Comparison of ENCODE assay signal across 14 cellular contexts in the genomic region with DNA sequence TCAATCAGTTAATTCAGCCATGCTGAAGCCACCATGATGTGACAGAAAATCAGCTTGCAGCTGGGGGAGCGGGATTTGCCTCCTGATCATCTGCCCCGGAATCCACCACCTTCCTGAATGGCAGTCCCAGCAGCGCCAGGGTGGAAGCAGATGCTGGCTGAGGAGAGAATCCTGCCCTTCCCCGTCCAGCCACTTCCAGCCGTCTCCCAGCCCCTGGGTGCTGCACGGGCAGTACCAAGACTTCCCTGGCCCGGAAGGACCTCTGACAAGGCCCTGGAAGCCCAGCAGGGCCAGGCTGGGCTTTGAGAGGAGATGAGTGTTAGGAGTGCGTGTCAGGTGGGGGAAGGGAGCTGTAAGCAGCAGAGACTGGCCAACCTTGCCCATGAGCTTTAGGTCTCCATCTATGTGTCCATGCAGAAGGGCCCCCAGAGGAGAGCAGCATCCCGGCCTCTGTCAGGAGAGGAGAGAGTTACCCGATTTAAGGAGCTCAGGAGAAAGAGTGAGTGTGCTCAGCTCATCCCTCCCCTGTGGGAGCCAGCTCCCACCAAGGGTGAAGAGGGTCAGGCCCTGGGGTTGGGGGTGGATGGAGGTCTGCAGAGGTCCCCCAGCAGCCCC.
A peak's percentile ranks its signal among the peaks of the same experiment; 100 is the strongest.
DNase-seq lines count a peak whose midpoint lies in the region; ATAC-seq and TF ChIP-seq lines count a peak whose summit lies in the region.
"Had no signal": no experiment of that assay in that cellular context is flagged by ENCODE, and none has a peak within 500 bp of the region (broad histone marks: within the 10 kb centered on the region; RNA-seq: fewer than 3 reads in every experiment).

No MANE protein-coding gene starts in this region.

- no peak for TF ChIP-seq POLR2A in Peyer's patch (IDR thresholded peaks at IDR 0.05)

- H3K4me1 Mint-ChIP-seq in activated naive CD8-positive, alpha-beta T cell treated with anti-CD3 and anti-CD28 coated beads, Interleukin-2, amount 10 ng/mL, durations not matched to agents 7 days and 5 days: peaks cover 18% of the 10 kb centered on the region
- peaks cover 11% of the 10 kb centered on the region for H3K4me1 Mint-ChIP-seq in activated naive CD8-positive, alpha-beta T cell treated with anti-CD3 and anti-CD28 coated beads for 36 hours
- H3K4me1 Mint-ChIP-seq in memory B cell: peaks cover 10% of the 10 kb centered on the region

- peaks cover 40% of the 10 kb centered on the region for H3K4me1 ChIP-seq in SJSA1 (replicated peaks)
- H3K4me1 ChIP-seq in Peyer's patch: no peaks in the 10 kb centered on the region

- no peak for TF ChIP-seq CTCF in Peyer's patch (IDR thresholded peaks at IDR 0.05)

- no peak for DNase-seq in activated naive CD8-positive, alpha-beta T cell treated with anti-CD3 and anti-CD28 coated beads, Interleukin-2, amount 10 ng/mL, durations not matched to agents 7 days and 5 days
- DNase-seq in activated naive CD8-positive, alpha-beta T cell treated with anti-CD3 and anti-CD28 coated beads for 36 hours: no peak
- no peak for DNase-seq in SJSA1 (ENCODE audit: low read depth in 1 of 2, low spot score in 2 of 2)
- no peak for DNase-seq in memory B cell (ENCODE audit: low spot score in 2 of 2)
- no peak for DNase-seq in Peyer's patch
- no peak for DNase-seq in AG20443 (ENCODE audit: low spot score)
- DNase-seq: HCEC 1CT, NCI-H1417 treated with DMSO at 0.1 percent for 48 hours, NCI-H1930, NCI-H2171, NCI-H748 treated with DMSO at 0.1 percent for 48 hours had no signal

- H3K9me3 Mint-ChIP-seq in activated naive CD8-positive, alpha-beta T cell treated with anti-CD3 and anti-CD28 coated beads, Interleukin-2, amount 10 ng/mL, durations not matched to agents 7 days and 5 days: peaks cover 2% of the 10 kb centered on the region
- H3K9me3 Mint-ChIP-seq in activated naive CD8-positive, alpha-beta T cell treated with anti-CD3 and anti-CD28 coated beads for 36 hours: peaks cover 4% of the 10 kb centered on the region
- no peaks in the 10 kb centered on the region for H3K9me3 Mint-ChIP-seq in memory B cell

- H3K27ac ChIP-seq in SJSA1 (peak overlapping the region; percentile 74), Peyer's patch (no peak overlapping the region)

- H3K27me3 ChIP-seq in SJSA1 (replicated peaks) (no peaks in the 10 kb centered on the region), Peyer's patch (no peaks in the 10 kb centered on the region)

- peak overlapping the region; percentile 85 for H3K27ac Mint-ChIP-seq in activated naive CD8-positive, alpha-beta T cell treated with anti-CD3 and anti-CD28 coated beads, Interleukin-2, amount 10 ng/mL, durations not matched to agents 7 days and 5 days
- no peak overlapping the region for H3K27ac Mint-ChIP-seq in activated naive CD8-positive, alpha-beta T cell treated with anti-CD3 and anti-CD28 coated beads for 36 hours
- peak overlapping the region; percentile 41 for H3K27ac Mint-ChIP-seq in memory B cell

- peaks cover 1% of the 10 kb centered on the region for H3K36me3 Mint-ChIP-seq in activated naive CD8-positive, alpha-beta T cell treated with anti-CD3 and anti-CD28 coated beads, Interleukin-2, amount 10 ng/mL, durations not matched to agents 7 days and 5 days
- H3K36me3 Mint-ChIP-seq in activated naive CD8-positive, alpha-beta T cell treated with anti-CD3 and anti-CD28 coated beads for 36 hours: no peaks in the 10 kb centered on the region
- H3K36me3 Mint-ChIP-seq in memory B cell: peaks cover 1% of the 10 kb centered on the region
- H3K36me3 Mint-ChIP-seq: CD4-positive, CD25-positive, alpha-beta regulatory T cell had no signal

- no peak for ATAC-seq in activated naive CD8-positive, alpha-beta T cell treated with anti-CD3 and anti-CD28 coated beads, Interleukin-2, amount 10 ng/mL, durations not matched to agents 7 days and 5 days (ENCODE audit: low read depth)
- ATAC-seq in memory B cell (ENCODE audit: low read depth) (no peak), GM18520 (IDR thresholded peaks at IDR 0.05; ENCODE audit: unreplicated experiment) (no peak)

- H3K4me3 Mint-ChIP-seq in activated naive CD8-positive, alpha-beta T cell treated with anti-CD3 and anti-CD28 coated beads, Interleukin-2, amount 10 ng/mL, durations not matched to agents 7 days and 5 days: no peak overlapping the region
- no peak overlapping the region for H3K4me3 Mint-ChIP-seq in activated naive CD8-positive, alpha-beta T cell treated with anti-CD3 and anti-CD28 coated beads for 36 hours
- no peak overlapping the region for H3K4me3 Mint-ChIP-seq in memory B cell

- H3K36me3 ChIP-seq in SJSA1: no peaks in the 10 kb centered on the region
- no peaks in the 10 kb centered on the region for H3K36me3 ChIP-seq in Peyer's patch

- POLR2A ChIA-PET in activated naive CD8-positive, alpha-beta T cell treated with anti-CD3 and anti-CD28 coated beads, Interleukin-2, amount 10 ng/mL, durations not matched to agents 7 days and 5 days (lab: Charles Lee): interaction anchor here (1.0 to 1.7 kb wide), 2 partner anchors 9 to 235 kb away, joined by 4 to 5 read pairs; a partner anchor contains a TSS

- peaks cover 7% of the 10 kb centered on the region for H3K27me3 Mint-ChIP-seq in activated naive CD8-positive, alpha-beta T cell treated with anti-CD3 and anti-CD28 coated beads, Interleukin-2, amount 10 ng/mL, durations not matched to agents 7 days and 5 days
- no peaks in the 10 kb centered on the region for H3K27me3 Mint-ChIP-seq in activated naive CD8-positive, alpha-beta T cell treated with anti-CD3 and anti-CD28 coated beads for 36 hours
- H3K27me3 Mint-ChIP-seq in memory B cell: no peaks in the 10 kb centered on the region
- H3K27me3 Mint-ChIP-seq: CD4-positive, CD25-positive, alpha-beta regulatory T cell; IgD-negative memory B cell had no signal

- H3K9me3 ChIP-seq in SJSA1 (replicated peaks) (no peaks in the 10 kb centered on the region), Peyer's patch (peaks cover 0 to 4% (median 0%) of the 10 kb centered on the region in 4 donors)

- H3K4me3 ChIP-seq in SJSA1: no peak overlapping the region
- no peak overlapping the region for H3K4me3 ChIP-seq in Peyer's patch
